8 cellular contexts compared by ENCODE assay signal in genomic region chr11:124865902-124866851, GRCh38. TPM values are rescaled to one million over a fixed set of nuclear protein-coding genes. Genes with fewer than 3 reads are reported as not detected.
A peak's percentile ranks its signal among the peaks of the same experiment; 100 is the strongest.
DNase-seq lines count a peak whose midpoint lies in the region; ATAC-seq and TF ChIP-seq lines count a peak whose summit lies in the region.

No MANE protein-coding gene starts in this region.

- intact Hi-C loops in dorsolateral prefrontal cortex (cut with DNase I), result loop anchor here in 1 of 2 donors (10.0 kb wide), 1 partner anchor 201 kb away; no protein-coding TSS in a partner anchor

- peak overlapping the region; percentile 9 to 69 (median 44) for H3K4me3 ChIP-seq in dorsolateral prefrontal cortex

- ATAC-seq in HG03432 (IDR thresholded peaks at IDR 0.05; ENCODE audit: unreplicated experiment) (peak; percentile 71), HG03457 (IDR thresholded peaks at IDR 0.05; ENCODE audit: unreplicated experiment) (no peak), HG02610 (IDR thresholded peaks at IDR 0.05; ENCODE audit: unreplicated experiment) (no peak)

- TF ChIP-seq CTCF in dorsolateral prefrontal cortex (IDR thresholded peaks at IDR 0.05 in 54 of 56, conservative IDR thresholded peaks at IDR 0.05 in 2 of 56; ENCODE audit: low read depth in 1 of 56, partially characterized antibody in 56 of 56), result peak; percentile 47 to 93 (median 84)

- DNase-seq in ELF-1 (ENCODE audit: low read depth, low spot score), result peak; percentile 67
- peak; percentile 75 for DNase-seq in activated CD4-positive, alpha-beta T cell treated with anti-CD3 and anti-CD28 coated beads for 48 hours
- DNase-seq in dorsolateral prefrontal cortex, result peak in 2 of 10 donors; percentile 31 to 68
- DNase-seq in lung microvascular endothelial cell (ENCODE audit: low read depth in 2 of 2), result peak; percentile 48 to 69
- DNase-seq in stimulated activated naive CD4-positive, alpha-beta T cell (lab: John Stamatoyannopoulos, UW), result peak; percentile 10 to 59 (median 23)

- H3K27me3 ChIP-seq in dorsolateral prefrontal cortex, result peaks cover 6 to 91% (median 65%) of the 10 kb centered on the region in 45 donors

- H3K27ac ChIP-seq in dorsolateral prefrontal cortex, result no peak overlapping the region

RNA-seq across cellular contexts. Expression of gene ROBO3, which starts 0.9 kb away (rescaled TPM):
- total RNA-seq in dorsolateral prefrontal cortex (10 to 100 TPM; 18.0 to 58.3 (median 28.9) TPM), lung microvascular endothelial cell (5.7 and 14.7 TPM in 2 replicates)

RNA-seq across cellular contexts. Expression of gene ROBO4, which starts 31.5 kb away (rescaled TPM):
- total RNA-seq in dorsolateral prefrontal cortex (10 to 100 TPM in 87 of 120 experiments, 1 to 10 TPM in 33; 5.0 to 28.8 (median 11.9) TPM), lung microvascular endothelial cell (272 and 369 TPM in 2 replicates)

RNA-seq across cellular contexts. Expression of gene HEPN1, which starts 52.9 kb away (rescaled TPM):
- under 1 TPM in 18 of 120 experiments, not detected in 102; 0.27 to 0.80 (median 0.43) TPM for total RNA-seq in dorsolateral prefrontal cortex
- under 0.01 and 0.20 TPM in 2 replicates for total RNA-seq in lung microvascular endothelial cell
